In the genomic region with DNA sequence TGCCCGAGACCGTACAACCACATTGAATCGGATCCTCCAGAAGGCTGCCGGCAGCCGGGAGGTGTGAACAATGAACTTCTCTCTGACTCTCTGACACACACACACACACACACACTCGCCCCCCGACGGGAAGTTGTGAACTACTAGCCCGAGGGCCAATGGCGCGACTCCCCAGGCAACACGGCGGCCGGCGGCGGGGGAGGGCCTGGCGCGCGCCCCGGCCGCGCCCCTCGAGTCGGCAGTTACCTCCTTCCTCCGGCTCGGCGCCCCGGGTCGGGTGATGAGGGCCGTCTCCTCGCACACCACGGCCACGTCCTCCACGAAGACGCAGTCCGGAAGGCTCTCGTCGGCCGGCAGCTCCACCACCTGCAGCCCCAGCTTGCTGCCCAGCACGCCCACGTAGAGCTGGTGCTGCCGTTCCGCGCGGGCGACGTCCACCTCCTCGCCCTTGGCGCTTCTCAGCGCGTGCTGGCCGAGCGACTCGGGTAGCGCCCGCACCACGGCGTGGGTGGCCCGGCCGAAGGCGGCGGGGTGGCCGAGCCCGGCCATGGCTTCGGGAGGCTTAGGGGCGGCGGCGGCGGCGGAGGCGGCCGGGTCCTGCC, we compare ENCODE assay signal across 1 cellular context.
TF ChIP-seq lines count a peak whose summit lies in the region.

No MANE protein-coding gene starts in this region.

TF ChIP-seq in HEK293, 187 proteins besides CTCF, POLR2A, EP300 and RAD21 (continued from another document and continues in another):
- no peak for TF ChIP-seq ZNF132 (tag by site-specific recombination; IDR thresholded peaks at IDR 0.05; ENCODE audit: borderline replicate concordance)
- TF ChIP-seq ZNF548 (tag by site-specific recombination; IDR thresholded peaks at IDR 0.05) = no peak
- TF ChIP-seq ZNF768 (tag by site-specific recombination; IDR thresholded peaks at IDR 0.05) = no peak
- TF ChIP-seq, protein P1, sequence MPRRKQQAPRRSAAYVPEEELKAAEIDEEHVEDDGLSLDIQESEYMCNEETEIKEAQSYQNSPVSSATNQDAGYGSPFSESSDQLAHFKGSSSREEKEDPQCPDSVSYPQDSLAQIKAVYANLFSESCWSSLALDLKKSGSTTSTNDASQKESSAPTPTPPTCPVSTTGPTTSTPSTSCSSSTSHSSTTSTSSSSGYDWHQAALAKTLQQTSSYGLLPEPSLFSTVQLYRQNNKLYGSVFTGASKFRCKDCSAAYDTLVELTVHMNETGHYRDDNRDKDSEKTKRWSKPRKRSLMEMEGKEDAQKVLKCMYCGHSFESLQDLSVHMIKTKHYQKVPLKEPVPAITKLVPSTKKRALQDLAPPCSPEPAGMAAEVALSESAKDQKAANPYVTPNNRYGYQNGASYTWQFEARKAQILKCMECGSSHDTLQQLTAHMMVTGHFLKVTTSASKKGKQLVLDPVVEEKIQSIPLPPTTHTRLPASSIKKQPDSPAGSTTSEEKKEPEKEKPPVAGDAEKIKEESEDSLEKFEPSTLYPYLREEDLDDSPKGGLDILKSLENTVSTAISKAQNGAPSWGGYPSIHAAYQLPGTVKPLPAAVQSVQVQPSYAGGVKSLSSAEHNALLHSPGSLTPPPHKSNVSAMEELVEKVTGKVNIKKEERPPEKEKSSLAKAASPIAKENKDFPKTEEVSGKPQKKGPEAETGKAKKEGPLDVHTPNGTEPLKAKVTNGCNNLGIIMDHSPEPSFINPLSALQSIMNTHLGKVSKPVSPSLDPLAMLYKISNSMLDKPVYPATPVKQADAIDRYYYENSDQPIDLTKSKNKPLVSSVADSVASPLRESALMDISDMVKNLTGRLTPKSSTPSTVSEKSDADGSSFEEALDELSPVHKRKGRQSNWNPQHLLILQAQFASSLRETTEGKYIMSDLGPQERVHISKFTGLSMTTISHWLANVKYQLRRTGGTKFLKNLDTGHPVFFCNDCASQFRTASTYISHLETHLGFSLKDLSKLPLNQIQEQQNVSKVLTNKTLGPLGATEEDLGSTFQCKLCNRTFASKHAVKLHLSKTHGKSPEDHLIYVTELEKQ (tag by site-specific recombination; IDR thresholded peaks at IDR 0.05; ENCODE audit: borderline replicate concordance) = no peak
- TF ChIP-seq ZNF670 (tag by site-specific recombination; IDR thresholded peaks at IDR 0.05; ENCODE audit: low read depth) = no peak
- TF ChIP-seq ZNF112 (tag by site-specific recombination; IDR thresholded peaks at IDR 0.05) = no peak
- TF ChIP-seq ZNF211 (tag by site-specific recombination; IDR thresholded peaks at IDR 0.05; ENCODE audit: low read depth) = no peak
- no peak for TF ChIP-seq ZNF624 (tag by site-specific recombination; IDR thresholded peaks at IDR 0.05)
- no peak for TF ChIP-seq ZBTB1 (tag by site-specific recombination; IDR thresholded peaks at IDR 0.05)
- TF ChIP-seq, protein P2, sequence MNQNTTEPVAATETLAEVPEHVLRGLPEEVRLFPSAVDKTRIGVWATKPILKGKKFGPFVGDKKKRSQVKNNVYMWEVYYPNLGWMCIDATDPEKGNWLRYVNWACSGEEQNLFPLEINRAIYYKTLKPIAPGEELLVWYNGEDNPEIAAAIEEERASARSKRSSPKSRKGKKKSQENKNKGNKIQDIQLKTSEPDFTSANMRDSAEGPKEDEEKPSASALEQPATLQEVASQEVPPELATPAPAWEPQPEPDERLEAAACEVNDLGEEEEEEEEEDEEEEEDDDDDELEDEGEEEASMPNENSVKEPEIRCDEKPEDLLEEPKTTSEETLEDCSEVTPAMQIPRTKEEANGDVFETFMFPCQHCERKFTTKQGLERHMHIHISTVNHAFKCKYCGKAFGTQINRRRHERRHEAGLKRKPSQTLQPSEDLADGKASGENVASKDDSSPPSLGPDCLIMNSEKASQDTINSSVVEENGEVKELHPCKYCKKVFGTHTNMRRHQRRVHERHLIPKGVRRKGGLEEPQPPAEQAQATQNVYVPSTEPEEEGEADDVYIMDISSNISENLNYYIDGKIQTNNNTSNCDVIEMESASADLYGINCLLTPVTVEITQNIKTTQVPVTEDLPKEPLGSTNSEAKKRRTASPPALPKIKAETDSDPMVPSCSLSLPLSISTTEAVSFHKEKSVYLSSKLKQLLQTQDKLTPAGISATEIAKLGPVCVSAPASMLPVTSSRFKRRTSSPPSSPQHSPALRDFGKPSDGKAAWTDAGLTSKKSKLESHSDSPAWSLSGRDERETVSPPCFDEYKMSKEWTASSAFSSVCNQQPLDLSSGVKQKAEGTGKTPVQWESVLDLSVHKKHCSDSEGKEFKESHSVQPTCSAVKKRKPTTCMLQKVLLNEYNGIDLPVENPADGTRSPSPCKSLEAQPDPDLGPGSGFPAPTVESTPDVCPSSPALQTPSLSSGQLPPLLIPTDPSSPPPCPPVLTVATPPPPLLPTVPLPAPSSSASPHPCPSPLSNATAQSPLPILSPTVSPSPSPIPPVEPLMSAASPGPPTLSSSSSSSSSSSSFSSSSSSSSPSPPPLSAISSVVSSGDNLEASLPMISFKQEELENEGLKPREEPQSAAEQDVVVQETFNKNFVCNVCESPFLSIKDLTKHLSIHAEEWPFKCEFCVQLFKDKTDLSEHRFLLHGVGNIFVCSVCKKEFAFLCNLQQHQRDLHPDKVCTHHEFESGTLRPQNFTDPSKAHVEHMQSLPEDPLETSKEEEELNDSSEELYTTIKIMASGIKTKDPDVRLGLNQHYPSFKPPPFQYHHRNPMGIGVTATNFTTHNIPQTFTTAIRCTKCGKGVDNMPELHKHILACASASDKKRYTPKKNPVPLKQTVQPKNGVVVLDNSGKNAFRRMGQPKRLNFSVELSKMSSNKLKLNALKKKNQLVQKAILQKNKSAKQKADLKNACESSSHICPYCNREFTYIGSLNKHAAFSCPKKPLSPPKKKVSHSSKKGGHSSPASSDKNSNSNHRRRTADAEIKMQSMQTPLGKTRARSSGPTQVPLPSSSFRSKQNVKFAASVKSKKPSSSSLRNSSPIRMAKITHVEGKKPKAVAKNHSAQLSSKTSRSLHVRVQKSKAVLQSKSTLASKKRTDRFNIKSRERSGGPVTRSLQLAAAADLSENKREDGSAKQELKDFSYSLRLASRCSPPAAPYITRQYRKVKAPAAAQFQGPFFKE (tag by site-specific recombination; IDR thresholded peaks at IDR 0.05; ENCODE audit: borderline replicate concordance) = no peak
- TF ChIP-seq ZNF830 (tag by site-specific recombination; IDR thresholded peaks at IDR 0.05; ENCODE audit: low read depth) = no peak
- TF ChIP-seq ZNF701 (tag by site-specific recombination; IDR thresholded peaks at IDR 0.05) = no peak
- TF ChIP-seq ZNF560 (tag by site-specific recombination; IDR thresholded peaks at IDR 0.05; ENCODE audit: borderline replicate concordance) = no peak
- TF ChIP-seq HOXA7 (CRISPR knock-in tag; IDR thresholded peaks at IDR 0.05; ENCODE audit: borderline replicate concordance) = no peak
- TF ChIP-seq ZSCAN16 (tag by site-specific recombination; IDR thresholded peaks at IDR 0.05) = no peak
- TF ChIP-seq ZFP3 (tag by site-specific recombination; IDR thresholded peaks at IDR 0.05; ENCODE audit: low read depth) = no peak
- TF ChIP-seq ZNF10 (tag by site-specific recombination; IDR thresholded peaks at IDR 0.05) = no peak
- no peak for TF ChIP-seq ZNF585B (tag by site-specific recombination; IDR thresholded peaks at IDR 0.05)
- TF ChIP-seq, protein P3, sequence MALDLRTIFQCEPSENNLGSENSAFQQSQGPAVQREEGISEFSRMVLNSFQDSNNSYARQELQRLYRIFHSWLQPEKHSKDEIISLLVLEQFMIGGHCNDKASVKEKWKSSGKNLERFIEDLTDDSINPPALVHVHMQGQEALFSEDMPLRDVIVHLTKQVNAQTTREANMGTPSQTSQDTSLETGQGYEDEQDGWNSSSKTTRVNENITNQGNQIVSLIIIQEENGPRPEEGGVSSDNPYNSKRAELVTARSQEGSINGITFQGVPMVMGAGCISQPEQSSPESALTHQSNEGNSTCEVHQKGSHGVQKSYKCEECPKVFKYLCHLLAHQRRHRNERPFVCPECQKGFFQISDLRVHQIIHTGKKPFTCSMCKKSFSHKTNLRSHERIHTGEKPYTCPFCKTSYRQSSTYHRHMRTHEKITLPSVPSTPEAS (tag by site-specific recombination; IDR thresholded peaks at IDR 0.05) = 0 out of 2 replicates have a peak, but pooled peaks have one; percentile 28
- no peak; the same call in 1 of the 2 replicates for TF ChIP-seq HOXC10 (CRISPR knock-in tag; IDR thresholded peaks at IDR 0.05)
- TF ChIP-seq, protein P4, sequence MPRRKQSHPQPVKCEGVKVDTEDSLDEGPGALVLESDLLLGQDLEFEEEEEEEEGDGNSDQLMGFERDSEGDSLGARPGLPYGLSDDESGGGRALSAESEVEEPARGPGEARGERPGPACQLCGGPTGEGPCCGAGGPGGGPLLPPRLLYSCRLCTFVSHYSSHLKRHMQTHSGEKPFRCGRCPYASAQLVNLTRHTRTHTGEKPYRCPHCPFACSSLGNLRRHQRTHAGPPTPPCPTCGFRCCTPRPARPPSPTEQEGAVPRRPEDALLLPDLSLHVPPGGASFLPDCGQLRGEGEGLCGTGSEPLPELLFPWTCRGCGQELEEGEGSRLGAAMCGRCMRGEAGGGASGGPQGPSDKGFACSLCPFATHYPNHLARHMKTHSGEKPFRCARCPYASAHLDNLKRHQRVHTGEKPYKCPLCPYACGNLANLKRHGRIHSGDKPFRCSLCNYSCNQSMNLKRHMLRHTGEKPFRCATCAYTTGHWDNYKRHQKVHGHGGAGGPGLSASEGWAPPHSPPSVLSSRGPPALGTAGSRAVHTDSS (tag by site-specific recombination; IDR thresholded peaks at IDR 0.05) = no peak
- TF ChIP-seq, protein P5, sequence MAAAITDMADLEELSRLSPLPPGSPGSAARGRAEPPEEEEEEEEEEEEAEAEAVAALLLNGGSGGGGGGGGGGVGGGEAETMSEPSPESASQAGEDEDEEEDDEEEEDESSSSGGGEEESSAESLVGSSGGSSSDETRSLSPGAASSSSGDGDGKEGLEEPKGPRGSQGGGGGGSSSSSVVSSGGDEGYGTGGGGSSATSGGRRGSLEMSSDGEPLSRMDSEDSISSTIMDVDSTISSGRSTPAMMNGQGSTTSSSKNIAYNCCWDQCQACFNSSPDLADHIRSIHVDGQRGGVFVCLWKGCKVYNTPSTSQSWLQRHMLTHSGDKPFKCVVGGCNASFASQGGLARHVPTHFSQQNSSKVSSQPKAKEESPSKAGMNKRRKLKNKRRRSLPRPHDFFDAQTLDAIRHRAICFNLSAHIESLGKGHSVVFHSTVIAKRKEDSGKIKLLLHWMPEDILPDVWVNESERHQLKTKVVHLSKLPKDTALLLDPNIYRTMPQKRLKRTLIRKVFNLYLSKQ (tag by site-specific recombination; IDR thresholded peaks at IDR 0.05; ENCODE audit: borderline replicate concordance) = no peak
- no peak for TF ChIP-seq TRIM28 (IDR thresholded peaks at IDR 0.05; ENCODE audit: borderline replicate concordance, low read length)
- TF ChIP-seq ZNF544 (tag by site-specific recombination; IDR thresholded peaks at IDR 0.05) = no peak
- no peak for TF ChIP-seq SALL2 (tag by site-specific recombination; IDR thresholded peaks at IDR 0.05; ENCODE audit: borderline replicate concordance)
- TF ChIP-seq, protein P6, sequence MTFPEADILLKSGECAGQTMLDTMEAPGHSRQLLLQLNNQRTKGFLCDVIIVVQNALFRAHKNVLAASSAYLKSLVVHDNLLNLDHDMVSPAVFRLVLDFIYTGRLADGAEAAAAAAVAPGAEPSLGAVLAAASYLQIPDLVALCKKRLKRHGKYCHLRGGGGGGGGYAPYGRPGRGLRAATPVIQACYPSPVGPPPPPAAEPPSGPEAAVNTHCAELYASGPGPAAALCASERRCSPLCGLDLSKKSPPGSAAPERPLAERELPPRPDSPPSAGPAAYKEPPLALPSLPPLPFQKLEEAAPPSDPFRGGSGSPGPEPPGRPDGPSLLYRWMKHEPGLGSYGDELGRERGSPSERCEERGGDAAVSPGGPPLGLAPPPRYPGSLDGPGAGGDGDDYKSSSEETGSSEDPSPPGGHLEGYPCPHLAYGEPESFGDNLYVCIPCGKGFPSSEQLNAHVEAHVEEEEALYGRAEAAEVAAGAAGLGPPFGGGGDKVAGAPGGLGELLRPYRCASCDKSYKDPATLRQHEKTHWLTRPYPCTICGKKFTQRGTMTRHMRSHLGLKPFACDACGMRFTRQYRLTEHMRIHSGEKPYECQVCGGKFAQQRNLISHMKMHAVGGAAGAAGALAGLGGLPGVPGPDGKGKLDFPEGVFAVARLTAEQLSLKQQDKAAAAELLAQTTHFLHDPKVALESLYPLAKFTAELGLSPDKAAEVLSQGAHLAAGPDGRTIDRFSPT (tag by site-specific recombination; IDR thresholded peaks at IDR 0.05) = no peak
- no peak for TF ChIP-seq PRDM1 (tag by site-specific recombination; IDR thresholded peaks at IDR 0.05)
- TF ChIP-seq ZNF521 (tag by site-specific recombination; IDR thresholded peaks at IDR 0.05) = no peak
- TF ChIP-seq ZNF155 (tag by site-specific recombination; IDR thresholded peaks at IDR 0.05) = no peak
- TF ChIP-seq, protein P7, sequence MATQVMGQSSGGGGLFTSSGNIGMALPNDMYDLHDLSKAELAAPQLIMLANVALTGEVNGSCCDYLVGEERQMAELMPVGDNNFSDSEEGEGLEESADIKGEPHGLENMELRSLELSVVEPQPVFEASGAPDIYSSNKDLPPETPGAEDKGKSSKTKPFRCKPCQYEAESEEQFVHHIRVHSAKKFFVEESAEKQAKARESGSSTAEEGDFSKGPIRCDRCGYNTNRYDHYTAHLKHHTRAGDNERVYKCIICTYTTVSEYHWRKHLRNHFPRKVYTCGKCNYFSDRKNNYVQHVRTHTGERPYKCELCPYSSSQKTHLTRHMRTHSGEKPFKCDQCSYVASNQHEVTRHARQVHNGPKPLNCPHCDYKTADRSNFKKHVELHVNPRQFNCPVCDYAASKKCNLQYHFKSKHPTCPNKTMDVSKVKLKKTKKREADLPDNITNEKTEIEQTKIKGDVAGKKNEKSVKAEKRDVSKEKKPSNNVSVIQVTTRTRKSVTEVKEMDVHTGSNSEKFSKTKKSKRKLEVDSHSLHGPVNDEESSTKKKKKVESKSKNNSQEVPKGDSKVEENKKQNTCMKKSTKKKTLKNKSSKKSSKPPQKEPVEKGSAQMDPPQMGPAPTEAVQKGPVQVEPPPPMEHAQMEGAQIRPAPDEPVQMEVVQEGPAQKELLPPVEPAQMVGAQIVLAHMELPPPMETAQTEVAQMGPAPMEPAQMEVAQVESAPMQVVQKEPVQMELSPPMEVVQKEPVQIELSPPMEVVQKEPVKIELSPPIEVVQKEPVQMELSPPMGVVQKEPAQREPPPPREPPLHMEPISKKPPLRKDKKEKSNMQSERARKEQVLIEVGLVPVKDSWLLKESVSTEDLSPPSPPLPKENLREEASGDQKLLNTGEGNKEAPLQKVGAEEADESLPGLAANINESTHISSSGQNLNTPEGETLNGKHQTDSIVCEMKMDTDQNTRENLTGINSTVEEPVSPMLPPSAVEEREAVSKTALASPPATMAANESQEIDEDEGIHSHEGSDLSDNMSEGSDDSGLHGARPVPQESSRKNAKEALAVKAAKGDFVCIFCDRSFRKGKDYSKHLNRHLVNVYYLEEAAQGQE (tag by site-specific recombination; IDR thresholded peaks at IDR 0.05) = no peak; the same call in 1 of the 2 replicates
- TF ChIP-seq ZNF138 (tag by site-specific recombination; IDR thresholded peaks at IDR 0.05; ENCODE audit: borderline replicate concordance) = no peak
- TF ChIP-seq SCRT2 (tag by site-specific recombination; IDR thresholded peaks at IDR 0.05) = no peak; the same call in 1 of the 2 replicates
- no peak for TF ChIP-seq ZNF621 (tag by site-specific recombination; IDR thresholded peaks at IDR 0.05)
- TF ChIP-seq ZNF510 (tag by site-specific recombination; IDR thresholded peaks at IDR 0.05; ENCODE audit: insufficient replicate concordance) = no peak
- TF ChIP-seq OSR2 (tag by site-specific recombination; IDR thresholded peaks at IDR 0.05) = no peak
- no peak for TF ChIP-seq ZNF677 (tag by site-specific recombination; IDR thresholded peaks at IDR 0.05)
- TF ChIP-seq KLF9 (tag by site-specific recombination; IDR thresholded peaks at IDR 0.05; ENCODE audit: low read depth) = peak; percentile 87
- peak; percentile 56; the same call in 1 of the 2 replicates for TF ChIP-seq YY2 (tag by site-specific recombination; IDR thresholded peaks at IDR 0.05)
- TF ChIP-seq ZNF350 (tag by site-specific recombination; IDR thresholded peaks at IDR 0.05) = no peak
- TF ChIP-seq ZNF175 (tag by site-specific recombination; IDR thresholded peaks at IDR 0.05) = no peak
- TF ChIP-seq ZNF654 (tag by site-specific recombination; IDR thresholded peaks at IDR 0.05; ENCODE audit: low read depth) = no peak
